ENCODE assay signal across 23 cellular contexts in genomic region chr2:62065243-62065642, GRCh38.
A peak's percentile ranks its signal among the peaks of the same experiment; 100 is the strongest.
DNase-seq lines count a peak whose midpoint lies in the region; ATAC-seq, FAIRE-seq and TF ChIP-seq lines count a peak whose summit lies in the region.
"Had no signal": no experiment of that assay in that cellular context is flagged by ENCODE, and none has a peak within 500 bp of the region (broad histone marks: within the 10 kb centered on the region; RNA-seq: fewer than 3 reads in every experiment).

No MANE protein-coding gene starts in this region.

- TF ChIP-seq RAD21 in GM12878 (IDR thresholded peaks at IDR 0.05; ENCODE audit: insufficient read depth, low read depth, low read length): no peak

- POLR2A ChIA-PET in GM12878 (lab: Charles Lee): interaction anchor here (0.7 to 1.6 kb wide), 6 partner anchors 13 to 141 kb away, joined by 3 to 10 read pairs (median 4); no protein-coding TSS in a partner anchor

- CTCF ChIA-PET in GM12878 (lab: Yijun Ruan, JAX): interaction anchor here (1.0 to 2.1 kb wide), 5 partner anchors 12 to 348 kb away, joined by 3 to 14 read pairs (median 3); no protein-coding TSS in a partner anchor

- no peaks in the 10 kb centered on the region for H3K27me3 Mint-ChIP-seq in stimulated activated naive B cell treated with anti-CD40 and anti-IgM and Interleukin-4, amounts not matched to agents 10 μg/mL and 1 μg/mL and 100 μg/mL, for 72 hours
- H3K27me3 Mint-ChIP-seq: CD4-positive, alpha-beta T cell; CD8-positive, alpha-beta memory T cell had no signal

- in situ Hi-C loops in GM12878 (cut with MboI): no loop called here

- TF ChIP-seq CTCF in GM12865 (IDR thresholded peaks at IDR 0.05; ENCODE audit: insufficient read depth, low read depth, low read length, missing control alignments): no peak
- no peak for TF ChIP-seq CTCF in Loucy (conservative IDR thresholded peaks at IDR 0.05; ENCODE audit: low read length)
- no peak for TF ChIP-seq CTCF in GM12878 (IDR thresholded peaks at IDR 0.05 in 2 of 3, conservative IDR thresholded peaks at IDR 0.05 in 1 of 3; ENCODE audit: control insufficient read depth in 2 of 3, extremely low read depth in 1 of 3, insufficient read depth in 1 of 3, low read depth in 3 of 3, low read length in 3 of 3)

- H3F3A ChIP-seq in Loucy (ENCODE audit: low read depth): no peaks in the 10 kb centered on the region

- H3K9ac ChIP-seq in Loucy (ENCODE audit: low read depth, low read length, poor library complexity, severe bottlenecking): peak overlapping the region; percentile 7
- H3K9ac ChIP-seq in GM12878 (ENCODE audit: control insufficient read depth, insufficient read depth, low read length): no peak overlapping the region
- H3K9ac ChIP-seq: BLaER1 treated with 17β-estradiol and CSF1 and Interleukin-3, amounts not matched to agents 10 nM and 100 nM had no signal

- peaks cover 93% of the 10 kb centered on the region for H3K79me2 ChIP-seq in Loucy (ENCODE audit: insufficient read depth, low read length)
- H3K79me2 ChIP-seq in GM12878 (ENCODE audit: control insufficient read depth, insufficient read depth, low read length): peaks cover 1% of the 10 kb centered on the region

- SMC1A ChIA-PET in GM12878 (lab: Charles Lee; ENCODE audit: uncharacterized antibody, unreplicated experiment): interaction anchor here (0.6 to 6.2 kb wide), 18 partner anchors 9 to 80 kb away, joined by 3 to 58 read pairs (median 4); no protein-coding TSS in a partner anchor

- TF ChIP-seq EP300 in GM12878 (IDR thresholded peaks at IDR 0.05; ENCODE audit: borderline replicate concordance in 1 of 2, control insufficient read depth in 1 of 2, low read depth in 2 of 2, low read length in 2 of 2): no peak

- H3K36me3 ChIP-seq in Loucy (ENCODE audit: insufficient read depth, low read length) (no peaks in the 10 kb centered on the region; the same call in 1 of the 2 replicates), GM12878 (ENCODE audit: control insufficient read depth in 2 of 2, insufficient read depth in 2 of 2, low read length in 1 of 2) (no peaks in the 10 kb centered on the region)
- H3K36me3 ChIP-seq: BE2C, HAP-1 had no signal

- no peak overlapping the region for H2AFZ ChIP-seq in Loucy (ENCODE audit: low read length)
- H2AFZ ChIP-seq in GM12878 (ENCODE audit: control insufficient read depth, low read depth, low read length): no peak overlapping the region
- H2AFZ ChIP-seq: GM23338 had no signal

- peak overlapping the region; percentile 81 for H3K27ac ChIP-seq in GM12878 (ENCODE audit: control insufficient read depth, insufficient read depth)
- H3K27ac ChIP-seq: A549; BLaER1 treated with 17β-estradiol and CSF1 and Interleukin-3, amounts not matched to agents 10 nM and 100 nM had no signal

- H3K4me1 ChIP-seq in Loucy (ENCODE audit: insufficient read depth, low read length, poor library complexity, severe bottlenecking) (peaks cover 44% of the 10 kb centered on the region), GM12878 (ENCODE audit: control insufficient read depth, insufficient read depth, low read length) (peaks cover 37% of the 10 kb centered on the region)
- H3K4me1 ChIP-seq: A549, BE2C, HAP-1 had no signal

- TF ChIP-seq POLR2A in GM12878 (IDR thresholded peaks at IDR 0.05; ENCODE audit: low read depth, low read length): no peak

- peak; percentile 56 for ATAC-seq in GM12878
- ATAC-seq in stimulated activated naive B cell treated with anti-CD40 and anti-IgM and Interleukin-4, amounts not matched to agents 10 μg/mL and 1 μg/mL and 100 μg/mL, for 72 hours (replicated peaks): peak; percentile 50 to 53
- ATAC-seq: A549, GM23338 had no signal

- H4K20me1 ChIP-seq in Loucy (ENCODE audit: insufficient read depth, low read length, poor library complexity, severe bottlenecking): no peaks in the 10 kb centered on the region
- no peaks in the 10 kb centered on the region for H4K20me1 ChIP-seq in GM12878 (ENCODE audit: control insufficient read depth, insufficient read depth)
- H4K20me1 ChIP-seq: BLaER1 treated with 17β-estradiol and CSF1 and Interleukin-3, amounts not matched to agents 10 nM and 100 nM had no signal

- peaks cover 16 to 28% of the 10 kb centered on the region in 2 donors for H3K4me1 Mint-ChIP-seq in stimulated activated naive B cell treated with anti-CD40 and anti-IgM and Interleukin-4, amounts not matched to agents 10 μg/mL and 1 μg/mL and 100 μg/mL, for 72 hours
- H3K4me1 Mint-ChIP-seq: CD8-positive, alpha-beta memory T cell; GM23338 had no signal

- intact Hi-C loops in GM12878 (cut with micrococcal nuclease; ENCODE audit: unreplicated experiment): loop anchor here (5.0 to 10.0 kb wide), 2 partner anchors 77 to 130 kb away; partner anchors contain the start of gene B3GNT2

- H3K4me2 ChIP-seq in Loucy (ENCODE audit: low read depth, low read length, poor library complexity, severe bottlenecking) (peak overlapping the region; percentile 34), GM12878 (ENCODE audit: control insufficient read depth, insufficient read depth) (peak overlapping the region; percentile 70; the same call in 1 of the 2 replicates)
- H3K4me2 ChIP-seq: A549; BLaER1 treated with 17β-estradiol and CSF1 and Interleukin-3, amounts not matched to agents 10 nM and 100 nM; GM23338 had no signal

- H3K4me3 ChIP-seq in GM12865 (ENCODE audit: low read depth, low read length): no peak overlapping the region
- H3K4me3 ChIP-seq in Loucy (ENCODE audit: low read length, poor library complexity, severe bottlenecking): peak overlapping the region; percentile 39
- H3K4me3 ChIP-seq in GM12878: peak overlapping the region; percentile 11; the same call in 1 of the 2 replicates
- H3K4me3 ChIP-seq: A549; BLaER1 treated with 17β-estradiol and CSF1 and Interleukin-3, amounts not matched to agents 10 nM and 100 nM; GM23338; HAP-1 had no signal

- H3K4me3 Mint-ChIP-seq in stimulated activated naive B cell treated with anti-CD40 and anti-IgM and Interleukin-4, amounts not matched to agents 10 μg/mL and 1 μg/mL and 100 μg/mL, for 72 hours: no peak overlapping the region
- H3K4me3 Mint-ChIP-seq: CD14-positive monocyte; CD4-positive, alpha-beta T cell; CD8-positive, alpha-beta memory T cell; GM23338; HFFc6 had no signal

- FAIRE-seq in GM12878 (lab: Jason Lieb, UNC): no peak
- FAIRE-seq: A549, D721Med had no signal

- no peaks in the 10 kb centered on the region for H3K9me3 ChIP-seq in Loucy (ENCODE audit: insufficient read depth, low read depth, low read length)
- H3K9me3 ChIP-seq in GM12878 (replicated peaks; ENCODE audit: control insufficient read depth, insufficient read depth, low read length): no peaks in the 10 kb centered on the region; the same call in 1 of the 3 replicates
- H3K9me3 ChIP-seq: A549, BE2C, HAP-1 had no signal

- H3K9me3 Mint-ChIP-seq in stimulated activated naive B cell treated with anti-CD40 and anti-IgM and Interleukin-4, amounts not matched to agents 10 μg/mL and 1 μg/mL and 100 μg/mL, for 72 hours: no peaks in the 10 kb centered on the region
- H3K9me3 Mint-ChIP-seq: GM23338, HFFc6 had no signal

- H3K9me2 ChIP-seq in Loucy (replicated peaks; ENCODE audit: low read depth, low read length): no peaks in the 10 kb centered on the region

- peaks cover 20 to 26% of the 10 kb centered on the region in 2 donors for H3K36me3 Mint-ChIP-seq in stimulated activated naive B cell treated with anti-CD40 and anti-IgM and Interleukin-4, amounts not matched to agents 10 μg/mL and 1 μg/mL and 100 μg/mL, for 72 hours

- H3K27ac Mint-ChIP-seq in stimulated activated naive B cell treated with anti-CD40 and anti-IgM and Interleukin-4, amounts not matched to agents 10 μg/mL and 1 μg/mL and 100 μg/mL, for 72 hours: peak overlapping the region; percentile 79
- H3K27ac Mint-ChIP-seq: CD14-positive monocyte; CD4-positive, alpha-beta T cell; CD8-positive, alpha-beta memory T cell; GM23338; HFFc6 had no signal

- RAD21 ChIA-PET in GM12878 (lab: Charles Lee; ENCODE audit: unreplicated experiment): interaction anchor here (0.7 to 7.2 kb wide), 16 partner anchors 13 to 597 kb away, joined by 3 to 67 read pairs (median 4); no protein-coding TSS in a partner anchor

- no peaks in the 10 kb centered on the region for H3K27me3 ChIP-seq in Loucy (ENCODE audit: insufficient read depth, low read length, poor library complexity, severe bottlenecking)
- no peaks in the 10 kb centered on the region for H3K27me3 ChIP-seq in GM12878 (replicated peaks in 1 of 2; ENCODE audit: control insufficient read depth in 2 of 2, insufficient read depth in 2 of 2, low read length in 1 of 2)
- H3K27me3 ChIP-seq: BE2C; BLaER1 treated with 17β-estradiol and CSF1 and Interleukin-3, amounts not matched to agents 10 nM and 100 nM had no signal

- no TSS peak for BruUV-seq in GM12878 (replicated peaks; lab: Mats Ljungman, UMichigan)

- DNase-seq in GM12865 (ENCODE audit: low read depth) (peak; percentile 39), GM12878 (ENCODE audit: low read depth, low spot score) (no peak), NCI-H345 (lab: John Stamatoyannopoulos, UW) (no peak), SW480 (ENCODE audit: low spot score) (no peak)
- DNase-seq in stimulated activated naive B cell treated with anti-CD40 and anti-IgM and Interleukin-4, amounts not matched to agents 10 μg/mL and 1 μg/mL and 100 μg/mL, for 72 hours: no peak
- no peak for DNase-seq in activated naive CD4-positive, alpha-beta T cell (lab: John Stamatoyannopoulos, UW)
- DNase-seq: 8988T; ACHN; AML-193; BE2C; CD4-positive, alpha-beta T cell; CD8-positive, alpha-beta memory T cell; DMS53; DMS79 treated with DMSO at 0.1 percent for 48 hours; GF-D8; HFFc6 had no signal

TF ChIP-seq in GM12878, 131 proteins besides CTCF, POLR2A, EP300 and RAD21 (continues in another document):
- TF ChIP-seq CHD2 (IDR thresholded peaks at IDR 0.05; ENCODE audit: borderline replicate concordance, low read depth, low read length) (no peak), TCF7 (IDR thresholded peaks at IDR 0.05; ENCODE audit: borderline replicate concordance) (no peak), MEF2A (IDR thresholded peaks at IDR 0.05; ENCODE audit: insufficient read depth, low read depth, low read length) (peak; percentile 30; the same call in 1 of the 2 replicates), SREBF2 (IDR thresholded peaks at IDR 0.05; ENCODE audit: low read length) (no peak), ZNF384 (IDR thresholded peaks at IDR 0.05; ENCODE audit: borderline replicate concordance, low read depth, low read length) (peak; percentile 49; the same call in 1 of the 2 replicates), RELA (IDR thresholded peaks at IDR 0.05; ENCODE audit: borderline replicate concordance, partially characterized antibody) (no peak), SMARCA5 (IDR thresholded peaks at IDR 0.05) (0 out of 2 replicates have a peak, but pooled peaks have one; percentile 29), ZZZ3 (IDR thresholded peaks at IDR 0.05; ENCODE audit: control insufficient read depth, insufficient read length, low read depth) (no peak), MEF2B (IDR thresholded peaks at IDR 0.05; ENCODE audit: partially characterized antibody, poor library complexity, severe bottlenecking) (no peak), IKZF1 (conservative IDR thresholded peaks at IDR 0.05) (no peak), YBX1 (IDR thresholded peaks at IDR 0.05) (no peak), ASH2L (IDR thresholded peaks at IDR 0.05; ENCODE audit: borderline replicate concordance, low read depth) (no peak), HDAC2 (IDR thresholded peaks at IDR 0.05) (no peak)
